12 cellular contexts compared by ENCODE assay signal in the genomic region with DNA sequence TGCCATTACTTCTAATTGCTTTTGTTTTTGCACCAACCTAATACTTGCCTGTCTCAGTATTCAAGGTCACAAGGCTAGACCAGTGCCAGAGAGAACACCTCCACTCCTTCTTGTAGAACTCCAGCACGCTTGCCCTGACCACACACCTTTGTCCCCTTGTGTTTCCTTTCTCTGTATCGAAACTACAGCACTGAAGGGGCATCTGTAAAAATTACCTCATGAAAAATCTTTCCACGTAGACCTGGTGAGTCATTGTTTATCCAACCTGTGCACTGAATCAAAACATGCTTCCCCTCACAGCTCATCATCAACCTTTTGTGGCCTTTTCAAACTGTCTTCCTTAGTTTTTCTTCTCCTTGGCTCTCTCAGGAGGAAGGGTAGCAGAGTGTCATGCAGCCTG.
DNase-seq lines count a peak whose midpoint lies in the region; ATAC-seq, FAIRE-seq and TF ChIP-seq lines count a peak whose summit lies in the region.
"Had no signal": no experiment of that assay in that cellular context is flagged by ENCODE, and none has a peak within 500 bp of the region (broad histone marks: within the 10 kb centered on the region; RNA-seq: fewer than 3 reads in every experiment).

No MANE protein-coding gene starts in this region.

- in situ Hi-C loops in GM12878 (cut with MboI) = no loop called here

- DNase-seq in NCI-H2029 (lab: John Stamatoyannopoulos, UW) = peak; percentile 15
- DNase-seq in NCI-H2029 treated with DMSO at 0.1 percent for 48 hours (lab: John Stamatoyannopoulos, UW) = no peak
- no peak for DNase-seq in GM12878 (ENCODE audit: low read depth, low spot score)
- no peak for DNase-seq in mucosa of descending colon
- DNase-seq in RPMI8226 = no peak
- DNase-seq: mesendoderm; NCI-H2081 treated with DMSO at 0.1 percent for 48 hours; NK-92 treated with Interleukin-12 subunit alpha and Interleukin-12 subunit beta, amount 100 ng/mL, for 24 hours had no signal

- H3K4me3 ChIP-seq in GM12878 (no peak overlapping the region), mucosa of descending colon (no peak overlapping the region)

- H3K9ac ChIP-seq in GM12878 (ENCODE audit: control insufficient read depth, insufficient read depth, low read length) = no peak overlapping the region

- RAD21 ChIA-PET in GM12878 (lab: Charles Lee; ENCODE audit: unreplicated experiment) = no interaction called here

- H3K4me2 ChIP-seq in GM12878 (ENCODE audit: control insufficient read depth, insufficient read depth) = no peak overlapping the region

- no peak overlapping the region for H3K27ac Mint-ChIP-seq in stimulated activated memory B cell treated with anti-CD40 and anti-IgM and Interleukin-4, amounts not matched to agents 10 μg/mL and 1 μg/mL and 100 μg/mL, for 72 hours

- BruUV-seq in GM12878 (replicated peaks; lab: Mats Ljungman, UMichigan) = no TSS peak

- POLR2A ChIA-PET in GM12878 (lab: Charles Lee) = no interaction called here

- no peak overlapping the region for H3K27ac ChIP-seq in GM12878 (ENCODE audit: control insufficient read depth, insufficient read depth)
- H3K27ac ChIP-seq: 22Rv1 had no signal

- no peaks in the 10 kb centered on the region; a peak in 1 of 4 replicates for H3K27me3 ChIP-seq in GM12878 (replicated peaks in 1 of 2; ENCODE audit: control insufficient read depth in 2 of 2, insufficient read depth in 2 of 2, low read length in 1 of 2)

- no peaks in the 10 kb centered on the region for H3K36me3 Mint-ChIP-seq in stimulated activated memory B cell treated with anti-CD40 and anti-IgM and Interleukin-4, amounts not matched to agents 10 μg/mL and 1 μg/mL and 100 μg/mL, for 72 hours

- no peak overlapping the region for H2AFZ ChIP-seq in GM12878 (ENCODE audit: control insufficient read depth, low read depth, low read length)

- no peak for TF ChIP-seq POLR2A in GM12878 (IDR thresholded peaks at IDR 0.05; ENCODE audit: low read depth, low read length)

- no peak for TF ChIP-seq EP300 in GM12878 (IDR thresholded peaks at IDR 0.05; ENCODE audit: borderline replicate concordance in 1 of 2, control insufficient read depth in 1 of 2, low read depth in 2 of 2, low read length in 2 of 2)

- 0% methylated on average over 3 of the region's 3 CpGs for WGBS in GM12878 (ENCODE audit: insufficient coverage, insufficient replicate concordance, low lambda C conversion rate, missing lambda C conversion rate)

- peaks cover 10% of the 10 kb centered on the region for H3K27me3 Mint-ChIP-seq in stimulated activated memory B cell treated with anti-CD40 and anti-IgM and Interleukin-4, amounts not matched to agents 10 μg/mL and 1 μg/mL and 100 μg/mL, for 72 hours

- no peak for FAIRE-seq in GM12878 (lab: Jason Lieb, UNC)

- TF ChIP-seq CTCF in GM12878 (IDR thresholded peaks at IDR 0.05 in 2 of 3, conservative IDR thresholded peaks at IDR 0.05 in 1 of 3; ENCODE audit: control insufficient read depth in 2 of 3, extremely low read depth in 1 of 3, insufficient read depth in 1 of 3, low read depth in 3 of 3, low read length in 3 of 3) = no peak
- TF ChIP-seq CTCF in mucosa of descending colon (IDR thresholded peaks at IDR 0.05) = no peak

- ATAC-seq in HG03354 (IDR thresholded peaks at IDR 0.05; ENCODE audit: poor library complexity, severe bottlenecking, unreplicated experiment) = peak; percentile 46
- peak; percentile 45 for ATAC-seq in GM12878
- peak; percentile 47 for ATAC-seq in stimulated activated memory B cell treated with anti-CD40 and anti-IgM and Interleukin-4, amounts not matched to agents 10 μg/mL and 1 μg/mL and 100 μg/mL, for 72 hours
- no peak for ATAC-seq in mucosa of descending colon
- ATAC-seq in GM21423 (IDR thresholded peaks at IDR 0.05; ENCODE audit: unreplicated experiment) = no peak

- H3K36me3 ChIP-seq in GM12878 (ENCODE audit: control insufficient read depth in 2 of 2, insufficient read depth in 2 of 2, low read length in 1 of 2) (no peaks in the 10 kb centered on the region), mucosa of descending colon (ENCODE audit: low read depth) (no peaks in the 10 kb centered on the region)

- no peaks in the 10 kb centered on the region for H3K79me2 ChIP-seq in GM12878 (ENCODE audit: control insufficient read depth, insufficient read depth, low read length)

- no peak overlapping the region for H3K4me3 Mint-ChIP-seq in stimulated activated memory B cell treated with anti-CD40 and anti-IgM and Interleukin-4, amounts not matched to agents 10 μg/mL and 1 μg/mL and 100 μg/mL, for 72 hours

- no peak for TF ChIP-seq RAD21 in GM12878 (IDR thresholded peaks at IDR 0.05; ENCODE audit: insufficient read depth, low read depth, low read length)

- peaks cover 9% of the 10 kb centered on the region for H3K4me1 Mint-ChIP-seq in stimulated activated memory B cell treated with anti-CD40 and anti-IgM and Interleukin-4, amounts not matched to agents 10 μg/mL and 1 μg/mL and 100 μg/mL, for 72 hours

- no peaks in the 10 kb centered on the region for H3K9me3 ChIP-seq in GM12878 (replicated peaks; ENCODE audit: control insufficient read depth, insufficient read depth, low read length)
- H3K9me3 ChIP-seq in mucosa of descending colon = no peaks in the 10 kb centered on the region

- H3K4me1 ChIP-seq in GM12878 (ENCODE audit: control insufficient read depth, insufficient read depth, low read length) (no peaks in the 10 kb centered on the region), mucosa of descending colon (ENCODE audit: low read depth) (peaks cover 12% of the 10 kb centered on the region)

- intact Hi-C loops in GM12878 (cut with micrococcal nuclease; ENCODE audit: unreplicated experiment) = loop anchor here (2.0 kb wide), 1 partner anchor 344 kb away; no protein-coding TSS in a partner anchor
- intact Hi-C loops in mucosa of descending colon (cut with DNase I, micrococcal nuclease) = loop anchor here in 1 of 2 donors (10.0 kb wide), 1 partner anchor 230 kb away; no protein-coding TSS in a partner anchor

- CTCF ChIA-PET in GM12878 (lab: Yijun Ruan, JAX) = interaction anchor here (1.0 to 1.3 kb wide), 3 partner anchors 11 to 236 kb away, joined by 3 read pairs; no protein-coding TSS in a partner anchor

- SMC1A ChIA-PET in GM12878 (lab: Charles Lee; ENCODE audit: uncharacterized antibody, unreplicated experiment) = no interaction called here

- H3K9me3 Mint-ChIP-seq in stimulated activated memory B cell treated with anti-CD40 and anti-IgM and Interleukin-4, amounts not matched to agents 10 μg/mL and 1 μg/mL and 100 μg/mL, for 72 hours = no peaks in the 10 kb centered on the region

- H4K20me1 ChIP-seq in GM12878 (ENCODE audit: control insufficient read depth, insufficient read depth) = no peaks in the 10 kb centered on the region

TF ChIP-seq in GM12878, 131 proteins besides CTCF, POLR2A, EP300 and RAD21 (continues in another document):
- TF ChIP-seq, protein P1, sequence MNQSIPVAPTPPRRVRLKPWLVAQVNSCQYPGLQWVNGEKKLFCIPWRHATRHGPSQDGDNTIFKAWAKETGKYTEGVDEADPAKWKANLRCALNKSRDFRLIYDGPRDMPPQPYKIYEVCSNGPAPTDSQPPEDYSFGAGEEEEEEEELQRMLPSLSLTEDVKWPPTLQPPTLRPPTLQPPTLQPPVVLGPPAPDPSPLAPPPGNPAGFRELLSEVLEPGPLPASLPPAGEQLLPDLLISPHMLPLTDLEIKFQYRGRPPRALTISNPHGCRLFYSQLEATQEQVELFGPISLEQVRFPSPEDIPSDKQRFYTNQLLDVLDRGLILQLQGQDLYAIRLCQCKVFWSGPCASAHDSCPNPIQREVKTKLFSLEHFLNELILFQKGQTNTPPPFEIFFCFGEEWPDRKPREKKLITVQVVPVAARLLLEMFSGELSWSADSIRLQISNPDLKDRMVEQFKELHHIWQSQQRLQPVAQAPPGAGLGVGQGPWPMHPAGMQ (IDR thresholded peaks at IDR 0.05; ENCODE audit: borderline replicate concordance) = no peak
- no peak for TF ChIP-seq CEBPB (IDR thresholded peaks at IDR 0.05; ENCODE audit: borderline replicate concordance in 1 of 2, low read depth in 2 of 2, low read length in 2 of 2)
- TF ChIP-seq, protein P2, sequence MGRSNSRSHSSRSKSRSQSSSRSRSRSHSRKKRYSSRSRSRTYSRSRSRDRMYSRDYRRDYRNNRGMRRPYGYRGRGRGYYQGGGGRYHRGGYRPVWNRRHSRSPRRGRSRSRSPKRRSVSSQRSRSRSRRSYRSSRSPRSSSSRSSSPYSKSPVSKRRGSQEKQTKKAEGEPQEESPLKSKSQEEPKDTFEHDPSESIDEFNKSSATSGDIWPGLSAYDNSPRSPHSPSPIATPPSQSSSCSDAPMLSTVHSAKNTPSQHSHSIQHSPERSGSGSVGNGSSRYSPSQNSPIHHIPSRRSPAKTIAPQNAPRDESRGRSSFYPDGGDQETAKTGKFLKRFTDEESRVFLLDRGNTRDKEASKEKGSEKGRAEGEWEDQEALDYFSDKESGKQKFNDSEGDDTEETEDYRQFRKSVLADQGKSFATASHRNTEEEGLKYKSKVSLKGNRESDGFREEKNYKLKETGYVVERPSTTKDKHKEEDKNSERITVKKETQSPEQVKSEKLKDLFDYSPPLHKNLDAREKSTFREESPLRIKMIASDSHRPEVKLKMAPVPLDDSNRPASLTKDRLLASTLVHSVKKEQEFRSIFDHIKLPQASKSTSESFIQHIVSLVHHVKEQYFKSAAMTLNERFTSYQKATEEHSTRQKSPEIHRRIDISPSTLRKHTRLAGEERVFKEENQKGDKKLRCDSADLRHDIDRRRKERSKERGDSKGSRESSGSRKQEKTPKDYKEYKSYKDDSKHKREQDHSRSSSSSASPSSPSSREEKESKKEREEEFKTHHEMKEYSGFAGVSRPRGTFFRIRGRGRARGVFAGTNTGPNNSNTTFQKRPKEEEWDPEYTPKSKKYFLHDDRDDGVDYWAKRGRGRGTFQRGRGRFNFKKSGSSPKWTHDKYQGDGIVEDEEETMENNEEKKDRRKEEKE (IDR thresholded peaks at IDR 0.05) = no peak
- TF ChIP-seq TAF1 (IDR thresholded peaks at IDR 0.05; ENCODE audit: borderline replicate concordance, low read depth, low read length) = no peak
- no peak for TF ChIP-seq IKZF1 (conservative IDR thresholded peaks at IDR 0.05)
- no peak for TF ChIP-seq ETV6 (conservative IDR thresholded peaks at IDR 0.05 in 1 of 2, IDR thresholded peaks at IDR 0.05 in 1 of 2; ENCODE audit: borderline replicate concordance in 1 of 2, low read depth in 1 of 2)
- no peak for TF ChIP-seq BRCA1 (IDR thresholded peaks at IDR 0.05; ENCODE audit: low read depth, low read length)
- no peak for TF ChIP-seq NR2C2 (IDR thresholded peaks at IDR 0.05; ENCODE audit: borderline replicate concordance, control insufficient read depth, insufficient read length, low read depth)
- no peak for TF ChIP-seq CBX5 (IDR thresholded peaks at IDR 0.05; ENCODE audit: low read depth)

Comparison
In these comparisons a context has a peak if more than half of its experiments do, and no peak if none do; other contexts are left out.
1. ATAC-seq: peak in HG03354 (single experiment), GM12878 (single experiment) and stimulated activated memory B cell treated with anti-CD40 and anti-IgM and Interleukin-4, amounts not matched to agents 10 μg/mL and 1 μg/mL and 100 μg/mL, for 72 hours (single experiment); none in mucosa of descending colon (single experiment) and GM21423 (single experiment).